Comparison of ENCODE assay signal across 23 cellular contexts in the genomic region with DNA sequence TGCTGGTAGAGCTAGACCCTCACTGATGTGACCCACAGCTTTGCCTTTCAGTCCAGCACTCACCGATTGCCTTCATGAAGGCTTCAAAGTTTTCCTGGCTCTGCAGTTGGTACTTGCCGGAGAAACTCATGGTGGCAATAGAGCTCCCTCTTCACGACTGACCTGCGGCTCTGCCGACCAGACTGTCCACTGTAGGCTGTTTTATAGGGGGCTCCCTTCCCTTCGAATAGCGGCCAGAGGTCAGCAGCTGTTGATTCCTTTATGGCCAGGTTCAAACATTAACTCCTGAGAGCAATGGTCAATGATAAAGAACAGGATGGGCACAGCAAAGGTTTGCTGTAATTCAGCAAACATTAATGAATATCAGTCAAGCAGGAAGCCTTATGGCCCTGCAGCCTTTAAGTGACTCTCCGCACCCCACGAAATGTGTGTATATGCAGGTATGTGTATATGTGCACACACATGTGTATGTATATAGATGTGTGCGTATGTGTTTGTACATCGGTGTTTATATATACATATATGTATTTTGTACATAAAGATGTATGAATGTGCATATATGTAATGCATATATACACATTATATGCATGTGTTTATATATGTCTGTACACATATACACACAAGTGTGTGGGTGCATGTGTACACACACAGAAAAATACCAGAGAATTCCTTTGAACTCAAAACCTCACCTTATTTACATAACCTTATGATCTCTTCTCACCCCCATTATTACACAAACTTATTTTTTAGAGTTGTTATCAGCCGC. TPM values are rescaled to one million over a fixed set of nuclear protein-coding genes. Genes with fewer than 3 reads are reported as not detected.
A peak's percentile ranks its signal among the peaks of the same experiment; 100 is the strongest.
DNase-seq lines count a peak whose midpoint lies in the region; ATAC-seq and TF ChIP-seq lines count a peak whose summit lies in the region.
"Had no signal": no experiment of that assay in that cellular context is flagged by ENCODE, and none has a peak within 500 bp of the region (broad histone marks: within the 10 kb centered on the region; RNA-seq: fewer than 3 reads in every experiment).

A gene (minus strand): TSS at position 175 of the 766 bp plus-strand sequence. CDS start 45 bp downstream, at position 130.

- H3K4me3 ChIP-seq in mucosa of rectum (ENCODE audit: low read length in 2 of 2) (peak within 1 kb of the TSS; percentile 71 to 85), transverse colon (peak within 1 kb of the TSS in 3 of 4 donors; percentile 30 to 35 (median 30))
- H3K4me3 ChIP-seq: GM23248 had no signal

- H3K9me3 ChIP-seq in mucosa of rectum (ENCODE audit: control insufficient read depth in 2 of 2, low read length in 2 of 2) = no peaks in the 10 kb centered on the region
- H3K9me3 ChIP-seq in transverse colon = no peaks in the 10 kb centered on the region

- DNase-seq in WTC11 (ENCODE audit: low spot score) (no peak), left colon (peak; percentile 45 to 67), transverse colon (peak; percentile 72), NCI-H146 treated with DMSO at 0.1 percent for 48 hours (lab: John Stamatoyannopoulos, UW; ENCODE audit: unreplicated experiment) (no peak), putamen (ENCODE audit: low spot score) (no peak)
- DNase-seq: C1 segment of cervical spinal cord; CD4-positive, alpha-beta memory T cell; COR-L47; GM23248; H7; Karpas-422; NCI-H1092 treated with DMSO at 0.1 percent for 48 hours; NCI-H1436 treated with DMSO at 0.1 percent for 48 hours; NCI-H2029; NCI-H446 treated with DMSO at 0.1 percent for 48 hours; NCI-H526; NCI-H82; NK-92 treated with Interleukin-12 subunit alpha and Interleukin-12 subunit beta, amount 100 ng/mL, for 24 hours; SHP77 treated with DMSO at 0.1 percent for 48 hours had no signal

- TF ChIP-seq CTCF in WTC11 (IDR thresholded peaks at IDR 0.05) (no peak), transverse colon (IDR thresholded peaks at IDR 0.05) (no peak)

- H3K27ac Mint-ChIP-seq in WTC11 = no peak within 1 kb of the TSS
- H3K27ac Mint-ChIP-seq: CD4-positive, alpha-beta memory T cell had no signal

- H3K9me3 Mint-ChIP-seq in WTC11 = no peaks in the 10 kb centered on the region
- H3K9me3 Mint-ChIP-seq: CD4-positive, alpha-beta memory T cell had no signal

- CTCF ChIA-PET in WTC11 (lab: Charles Lee) = no interaction called here

- H3K9ac ChIP-seq in mucosa of rectum (ENCODE audit: low read depth in 1 of 2, low read length in 2 of 2) = peak within 1 kb of the TSS; percentile 68 to 76
- H3K9ac ChIP-seq: GM23248 had no signal

- TF ChIP-seq EP300 in transverse colon (IDR thresholded peaks at IDR 0.05; ENCODE audit: low read depth) = no peak

- peaks cover 4 to 17% of the 10 kb centered on the region in 2 donors for H3K36me3 ChIP-seq in mucosa of rectum (ENCODE audit: control insufficient read depth in 2 of 2, insufficient read depth in 2 of 2, low read length in 2 of 2)
- no peaks in the 10 kb centered on the region for H3K36me3 ChIP-seq in transverse colon

- peak; percentile 90 for TF ChIP-seq POLR2A in transverse colon (IDR thresholded peaks at IDR 0.05)

- no peak within 1 kb of the TSS for H3K4me3 Mint-ChIP-seq in WTC11
- H3K4me3 Mint-ChIP-seq: CD4-positive, alpha-beta memory T cell had no signal

- H3K27me3 ChIP-seq in mucosa of rectum (ENCODE audit: control insufficient read depth in 2 of 2, insufficient read depth in 2 of 2, low read length in 2 of 2) (no peaks in the 10 kb centered on the region), transverse colon (no peaks in the 10 kb centered on the region)

- POLR2A ChIA-PET in WTC11 (lab: Charles Lee) = no interaction called here

- H3K27ac ChIP-seq in mucosa of rectum (ENCODE audit: low read depth in 2 of 2, low read length in 2 of 2) (peak within 1 kb of the TSS; percentile 85 to 91), transverse colon (peak within 1 kb of the TSS; percentile 77 to 87 (median 86))
- H3K27ac ChIP-seq: GM23248 had no signal

- in situ Hi-C loops in transverse colon (cut with MboI; ENCODE audit: low pct_ligation_motif_present in 1 of 4, low pct_unique_long_range_greater_than_20kb in 1 of 4, low sequenced_read_pairs in 3 of 4) = no loop called here

- no peaks in the 10 kb centered on the region for H3K36me3 Mint-ChIP-seq in WTC11
- H3K36me3 Mint-ChIP-seq: CD4-positive, alpha-beta memory T cell had no signal

- H3K4me1 Mint-ChIP-seq in WTC11 = peaks cover 2% of the 10 kb centered on the region; the same call in 1 of the 2 replicates
- H3K4me1 Mint-ChIP-seq: CD4-positive, alpha-beta memory T cell had no signal

- H3K4me1 ChIP-seq in mucosa of rectum (ENCODE audit: control insufficient read depth in 2 of 2, insufficient read depth in 2 of 2, low read length in 2 of 2) (peaks cover 44 to 55% of the 10 kb centered on the region in 2 donors), transverse colon (peaks cover 14 to 36% (median 24%) of the 10 kb centered on the region in 4 donors)

- no peaks in the 10 kb centered on the region; the same call in 1 of the 2 replicates for H3K27me3 Mint-ChIP-seq in WTC11 (ENCODE audit: low read depth)

- no peak for ATAC-seq in WTC11
- ATAC-seq in left colon = peak; percentile 56
- ATAC-seq in HG02870 (IDR thresholded peaks at IDR 0.05; ENCODE audit: unreplicated experiment) = no peak
- no peak for ATAC-seq in HG02973 (IDR thresholded peaks at IDR 0.05; ENCODE audit: unreplicated experiment)

- 47 to 51% methylated on average over 8 to 12 of the region's 12 CpGs for WGBS in transverse colon (ENCODE audit: low coverage in 1 of 2), 2 donors

- intact Hi-C loops in left colon (cut with DNase I, micrococcal nuclease) (no loop called here), transverse colon (cut with DNase I; ENCODE audit: low total_unique reads) (no loop called here)

TF ChIP-seq in WTC11, 78 proteins besides CTCF, POLR2A, EP300 and RAD21:
- TF ChIP-seq ATF1 (CRISPR knock-in tag; IDR thresholded peaks at IDR 0.05) (no peak), GABPB1 (CRISPR knock-in tag; IDR thresholded peaks at IDR 0.05) (peak; percentile 70)

RNA-seq across cellular contexts. Expression of the gene that starts here (rescaled TPM):
- total RNA-seq in WTC11 (2021) = 0.39 to 1.1 TPM (median 0.46 TPM) in 3 replicates
- total RNA-seq in left colon = 1,000 to 10,000 TPM; 2,293 to 3,160 TPM
- total RNA-seq in transverse colon = 1,000 to 10,000 TPM; 1,053 to 3,583 (median 2,025) TPM
- total RNA-seq: A673; CD4-positive, alpha-beta memory T cell; GM23248; H7 had no signal

Comparison
In these comparisons a context has a peak if more than half of its experiments do, and no peak if none do; other contexts are left out.
1. RNA of the gene that starts here (total RNA-seq): 2,293 to 3,160 TPM in left colon and 1,053 to 3,583 TPM in transverse colon; 0.39 to 1.1 TPM in WTC11; every median in the first group is over 100 times any median in the second.
2. DNase-seq: peak in left colon (2 of 2) and transverse colon (single experiment); none in WTC11 (single experiment), NCI-H146 treated with DMSO at 0.1 percent for 48 hours (single experiment) and putamen (single experiment).